In genomic region chr11:117822031-117822521, GRCh38 we compare ENCODE assay signal across 8 cellular contexts. TPM values are rescaled to one million over a fixed set of nuclear protein-coding genes. Genes with fewer than 3 reads are reported as not detected.
DNase-seq lines count a peak whose midpoint lies in the region; ATAC-seq lines count a peak whose summit lies in the region.

No MANE protein-coding gene starts in this region.

- DNase-seq in NCI-H1092 (lab: John Stamatoyannopoulos, UW) (peak; percentile 31), NCI-H1092 treated with DMSO at 0.1 percent for 48 hours (lab: John Stamatoyannopoulos, UW) (no peak), NCI-H226 (peak; percentile 29), left ventricle myocardium superior (peak; percentile 72), cerebellar cortex (ENCODE audit: low spot score) (no peak)
- DNase-seq in activated effector memory CD4-positive, alpha-beta T cell treated with Interleukin-2 at 50 U/mL for 16 hours: peak; percentile 34
- DNase-seq in stimulated activated CD8-positive, alpha-beta memory T cell treated with anti-CD3 and anti-CD28 coated beads, Interleukin-15, amount 100 ng/mL, for 1 hour (ENCODE audit: low read depth): peak; percentile 30

- intact Hi-C loops in left ventricle myocardium superior (cut with micrococcal nuclease): no loop called here

- no peak for ATAC-seq in left ventricle myocardium superior
- no peak for ATAC-seq in GM21423 (IDR thresholded peaks at IDR 0.05; ENCODE audit: unreplicated experiment)

RNA-seq across cellular contexts. Expression of gene FXYD2, which starts 2.5 kb away (rescaled TPM):
- total RNA-seq in left ventricle myocardium superior: 1.4 TPM

RNA-seq across cellular contexts. Expression of gene DSCAML1, which starts 25.1 kb away (rescaled TPM):
- total RNA-seq in left ventricle myocardium superior: 1.2 TPM

RNA-seq across cellular contexts. Expression of gene FXYD6, which starts 54.4 kb away (rescaled TPM):
- 35.4 TPM for total RNA-seq in left ventricle myocardium superior

Comparison
In these comparisons a context has a peak if more than half of its experiments do, and no peak if none do; other contexts are left out.
1. DNase-seq: peak in NCI-H1092 (single experiment), NCI-H226 (single experiment), activated effector memory CD4-positive, alpha-beta T cell treated with Interleukin-2 at 50 U/mL for 16 hours (single experiment), left ventricle myocardium superior (single experiment) and stimulated activated CD8-positive, alpha-beta memory T cell treated with anti-CD3 and anti-CD28 coated beads, Interleukin-15, amount 100 ng/mL, for 1 hour (single experiment); none in NCI-H1092 treated with DMSO at 0.1 percent for 48 hours (single experiment) and cerebellar cortex (single experiment).